Comparison of ENCODE assay signal across 20 cellular contexts in genomic region chr2:172701250-172701649, GRCh38. TPM values are rescaled to one million over a fixed set of nuclear protein-coding genes. Genes with fewer than 3 reads are reported as not detected.
A peak's percentile ranks its signal among the peaks of the same experiment; 100 is the strongest.
DNase-seq lines count a peak whose midpoint lies in the region; ATAC-seq and TF ChIP-seq lines count a peak whose summit lies in the region.
"Had no signal": no experiment of that assay in that cellular context is flagged by ENCODE, and none has a peak within 500 bp of the region (broad histone marks: within the 10 kb centered on the region; RNA-seq: fewer than 3 reads in every experiment).

No MANE protein-coding gene starts in this region.

- H3K9me2 ChIP-seq in PC-9 (ENCODE audit: insufficient read depth): no peaks in the 10 kb centered on the region

- CTCF ChIA-PET in PC-9 (lab: Charles Lee): interaction anchor here (1.0 kb wide), 1 partner anchor 9 kb away, joined by 4 read pairs; no protein-coding TSS in a partner anchor

- no peak overlapping the region for H2BK5ac ChIP-seq in mesenchymal stem cell (ENCODE audit: low read depth, low read length, poor library complexity, severe bottlenecking)

- H4K20me1 ChIP-seq in PC-9 (ENCODE audit: insufficient read depth): no peaks in the 10 kb centered on the region

- H3K79me2 ChIP-seq in PC-9 (ENCODE audit: low read depth): no peaks in the 10 kb centered on the region

- H3K18ac ChIP-seq in mesenchymal stem cell (ENCODE audit: low read depth in 1 of 2, low read length in 2 of 2): no peak overlapping the region

- no peaks in the 10 kb centered on the region for H3K27me3 ChIP-seq in PC-9 (ENCODE audit: insufficient read depth, low read depth)
- H3K27me3 ChIP-seq in mesenchymal stem cell (ENCODE audit: control insufficient read depth in 1 of 2, insufficient read depth in 1 of 2, low read length in 2 of 2): no peaks in the 10 kb centered on the region
- no peaks in the 10 kb centered on the region for H3K27me3 ChIP-seq in uterus

- H3K36me3 ChIP-seq in PC-9 (ENCODE audit: low read depth): no peaks in the 10 kb centered on the region
- H3K36me3 ChIP-seq in mesenchymal stem cell (ENCODE audit: control insufficient read depth in 1 of 2, insufficient read depth in 2 of 2, low read depth in 1 of 2, low read length in 2 of 2): no peaks in the 10 kb centered on the region
- H3K36me3 ChIP-seq in uterus: no peaks in the 10 kb centered on the region
- H3K36me3 ChIP-seq: heart left ventricle, prostate gland had no signal

- no peak overlapping the region for H3K23ac ChIP-seq in mesenchymal stem cell (ENCODE audit: low read length in 2 of 2)

- H2BK15ac ChIP-seq in mesenchymal stem cell (ENCODE audit: low read depth, poor library complexity, severe bottlenecking): no peak overlapping the region

- no peaks in the 10 kb centered on the region for H3K79me1 ChIP-seq in mesenchymal stem cell (replicated peaks; ENCODE audit: low read length, poor library complexity, severe bottlenecking)

- ATAC-seq in HG02759 (IDR thresholded peaks at IDR 0.05; ENCODE audit: unreplicated experiment): no peak
- ATAC-seq in HG02678 (IDR thresholded peaks at IDR 0.05; ENCODE audit: unreplicated experiment): no peak
- ATAC-seq: activated T-cell treated with anti-CD3 and anti-CD28 coated beads, Interleukin-2, amount 50 U/mL, for 4 hours; heart left ventricle had no signal

- no peak overlapping the region for H3K4ac ChIP-seq in mesenchymal stem cell (ENCODE audit: low read depth in 1 of 2, low read length in 2 of 2)

- H3K9me3 ChIP-seq in PC-9 (ENCODE audit: insufficient read depth, low read depth) (no peaks in the 10 kb centered on the region; the same call in 1 of the 2 replicates), mesenchymal stem cell (ENCODE audit: control insufficient read depth, low read length) (no peaks in the 10 kb centered on the region), uterus (no peaks in the 10 kb centered on the region)
- H3K9me3 ChIP-seq: heart left ventricle, prostate gland had no signal

- no TSS peak for BruUV-seq in PC-9 (replicated peaks; lab: Mats Ljungman, UMichigan)

- POLR2A ChIA-PET in PC-9 (lab: Charles Lee; ENCODE audit: unreplicated experiment): no interaction called here

- intact Hi-C loops in PC-9 (cut with micrococcal nuclease; ENCODE audit: unreplicated experiment) (loop anchor here (5.0 kb wide), 1 partner anchor 1129 kb away; no protein-coding TSS in a partner anchor), uterus (cut with DNase I; ENCODE audit: low total_unique reads) (no loop called here)

- H4K8ac ChIP-seq in mesenchymal stem cell (ENCODE audit: low read length): no peak overlapping the region

- DNase-seq in EL (peak; percentile 82), PC-9 (peak; percentile 20 to 83), dermis blood vessel endothelial cell (peak; percentile 48), mesenchymal stem cell (peak; percentile 52), uterus (no peak)
- no peak for DNase-seq in stimulated activated CD4-positive, alpha-beta T cell treated with anti-CD3 and anti-CD28 coated beads, Interleukin-4, amount 100 ng/mL, for 1 hour
- DNase-seq: activated CD4-positive, alpha-beta T cell treated with anti-CD3 and anti-CD28 coated beads for 48 hours; activated T-cell treated with anti-CD3 and anti-CD28 coated beads, Interleukin-2, amount 50 U/mL, for 4 hours; amygdala; heart left ventricle; KG1; naive B cell; NCI-H146; NCI-H69; Right ventricle myocardium superior; T-helper 9 cell had no signal

- H3K4me3 ChIP-seq in PC-9: no peak overlapping the region
- H3K4me3 ChIP-seq in mesenchymal stem cell (ENCODE audit: insufficient read depth in 1 of 2, low read depth in 1 of 2, low read length in 2 of 2): no peak overlapping the region
- no peak overlapping the region for H3K4me3 ChIP-seq in uterus
- H3K4me3 ChIP-seq: heart left ventricle, prostate gland had no signal

- H4K91ac ChIP-seq in mesenchymal stem cell (ENCODE audit: low read length): no peak overlapping the region

- H3F3A ChIP-seq in PC-9 (ENCODE audit: insufficient read depth, low read depth): peaks cover 28% of the 10 kb centered on the region

- no peak overlapping the region for H2AFZ ChIP-seq in PC-9
- no peak overlapping the region for H2AFZ ChIP-seq in mesenchymal stem cell (ENCODE audit: low read depth, low read length)

- H2BK12ac ChIP-seq in mesenchymal stem cell (ENCODE audit: low read length in 2 of 2): no peak overlapping the region

- no peak for TF ChIP-seq CTCF in PC-9 (conservative IDR thresholded peaks at IDR 0.05)
- no peak for TF ChIP-seq CTCF in uterus (IDR thresholded peaks at IDR 0.05)

- H3K9ac ChIP-seq in mesenchymal stem cell (ENCODE audit: low read length): no peak overlapping the region

- WGBS in mesenchymal stem cell: 6% methylated on average over 1 of the region's 1 CpG

- H2AK5ac ChIP-seq in mesenchymal stem cell (ENCODE audit: low read length, severe bottlenecking): no peak overlapping the region

- H3K4me1 ChIP-seq in PC-9 (replicated peaks; ENCODE audit: insufficient read depth) (peaks cover 30% of the 10 kb centered on the region), mesenchymal stem cell (ENCODE audit: control insufficient read depth, insufficient read depth, low read depth, low read length) (peaks cover 3% of the 10 kb centered on the region), uterus (peaks cover 0 to 6% of the 10 kb centered on the region in 2 donors)
- H3K4me1 ChIP-seq: heart left ventricle, prostate gland had no signal

- H2BK120ac ChIP-seq in mesenchymal stem cell (ENCODE audit: low read depth, low read length): no peak overlapping the region

- TF ChIP-seq POLR2A in uterus (IDR thresholded peaks at IDR 0.05): no peak

- H3K27ac ChIP-seq in PC-9: no peak overlapping the region
- no peak overlapping the region for H3K27ac ChIP-seq in mesenchymal stem cell (ENCODE audit: low read length, poor library complexity, severe bottlenecking)
- no peak overlapping the region for H3K27ac ChIP-seq in uterus
- H3K27ac ChIP-seq: heart left ventricle, prostate gland had no signal

- no peak overlapping the region for H3K4me2 ChIP-seq in PC-9
- no peak overlapping the region for H3K4me2 ChIP-seq in mesenchymal stem cell (ENCODE audit: low read length, poor library complexity, severe bottlenecking)

- no peak overlapping the region for H3K14ac ChIP-seq in mesenchymal stem cell (ENCODE audit: low read length in 2 of 2)

RNA-seq across cellular contexts. Expression of gene RAPGEF4, which starts 34.4 kb away (rescaled TPM):
- 0.53 TPM in 1 of 2 replicates, not detected in the other for total RNA-seq in PC-9 (2021)
- total RNA-seq in dermis blood vessel endothelial cell: 30.5 TPM in 2 replicates
- polyA plus RNA-seq in mesenchymal stem cell (2013, experiment 1 of 2): 0.01 TPM
- 0.05 TPM for polyA plus RNA-seq in mesenchymal stem cell (2013, experiment 2 of 2)
- 10 to 100 TPM; 16.1 to 26.2 (median 21.3) TPM for total RNA-seq in uterus
- total RNA-seq: G401 had no signal

Comparison
In these comparisons a context has a peak if more than half of its experiments do, and no peak if none do; other contexts are left out.
1. DNase-seq: peak in EL (single experiment), PC-9 (2 of 2), dermis blood vessel endothelial cell (single experiment) and mesenchymal stem cell (single experiment); none in stimulated activated CD4-positive, alpha-beta T cell treated with anti-CD3 and anti-CD28 coated beads, Interleukin-4, amount 100 ng/mL, for 1 hour (single experiment) and uterus (0 of 2).
2. RNA of gene RAPGEF4, which starts 34.4 kb away (total RNA-seq): 30.5 TPM in dermis blood vessel endothelial cell and 16.1 to 26.2 TPM in uterus; 0.53 TPM in PC-9; every median in the first group is over 10 times any median in the second.